19 cellular contexts compared by ENCODE assay signal in the genomic region with DNA sequence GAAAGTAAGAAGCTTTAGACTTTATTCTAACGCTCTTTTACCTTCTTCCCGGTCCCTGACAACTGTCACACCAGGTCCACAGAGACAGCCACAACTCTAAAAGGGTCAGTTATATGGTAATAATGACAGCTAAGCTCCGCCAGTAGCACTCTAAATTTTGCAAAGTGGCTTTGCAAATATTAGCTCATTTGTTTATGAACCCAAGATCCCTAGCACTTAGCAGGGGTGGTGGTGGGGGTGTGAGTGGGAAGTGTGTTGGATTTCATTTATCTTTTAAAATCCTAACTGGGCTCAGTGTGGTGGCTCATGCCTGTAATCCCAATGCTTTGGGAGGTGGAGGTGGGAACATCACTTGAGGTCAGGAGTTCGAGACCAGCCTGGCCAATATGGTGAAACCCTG.
"Had no signal": no experiment of that assay in that cellular context is flagged by ENCODE, and none has a peak within 500 bp of the region (broad histone marks: within the 10 kb centered on the region; RNA-seq: fewer than 3 reads in every experiment).

No MANE protein-coding gene starts in this region.

- H3K4me3 ChIP-seq: ascending aorta, colonic mucosa, lung, thoracic aorta, upper lobe of right lung had no signal

- H3K4me1 Mint-ChIP-seq: activated CD4-positive, alpha-beta T cell treated with anti-CD3 and anti-CD28 coated beads for 36 hours; central memory CD8-positive, alpha-beta T cell; natural killer cell had no signal

- H3K36me3 ChIP-seq: ascending aorta, colonic mucosa, thoracic aorta, upper lobe of right lung had no signal

- H3K9me3 Mint-ChIP-seq: activated naive CD4-positive, alpha-beta T cell treated with anti-CD3 and anti-CD28 coated beads, Interleukin-2, amount 50 U/mL, for 24 hours; central memory CD8-positive, alpha-beta T cell; natural killer cell; stimulated activated naive B cell treated with anti-CD40 and anti-IgM and Interleukin-4, amounts not matched to agents 10 μg/mL and 1 μg/mL and 100 μg/mL, for 72 hours; WTC11 had no signal

- H3K4me1 ChIP-seq: ascending aorta, colonic mucosa, upper lobe of right lung had no signal

- H3K36me3 Mint-ChIP-seq: activated naive CD4-positive, alpha-beta T cell treated with anti-CD3 and anti-CD28 coated beads, Interleukin-2, amount 50 U/mL, for 24 hours; natural killer cell; stimulated activated naive B cell treated with anti-CD40 and anti-IgM and Interleukin-4, amounts not matched to agents 10 μg/mL and 1 μg/mL and 100 μg/mL, for 72 hours; WTC11 had no signal

- H3K9me3 ChIP-seq: ascending aorta, colonic mucosa, thoracic aorta, upper lobe of right lung had no signal

- H3K27me3 Mint-ChIP-seq: activated naive CD4-positive, alpha-beta T cell treated with anti-CD3 and anti-CD28 coated beads, Interleukin-2, amount 50 U/mL, for 24 hours had no signal

- FAIRE-seq: frontal cortex, kidney, TTC549 had no signal

- H3K27me3 ChIP-seq: ascending aorta, colonic mucosa, upper lobe of right lung had no signal

- H3K27ac Mint-ChIP-seq: activated CD4-positive, alpha-beta T cell treated with anti-CD3 and anti-CD28 coated beads for 36 hours; activated naive CD4-positive, alpha-beta T cell treated with anti-CD3 and anti-CD28 coated beads, Interleukin-2, amount 50 U/mL, for 24 hours; natural killer cell; stimulated activated naive B cell treated with anti-CD40 and anti-IgM and Interleukin-4, amounts not matched to agents 10 μg/mL and 1 μg/mL and 100 μg/mL, for 72 hours; WTC11 had no signal

- H3K4me3 Mint-ChIP-seq: activated CD4-positive, alpha-beta T cell treated with anti-CD3 and anti-CD28 coated beads for 36 hours; activated naive CD4-positive, alpha-beta T cell treated with anti-CD3 and anti-CD28 coated beads, Interleukin-2, amount 50 U/mL, for 24 hours; central memory CD8-positive, alpha-beta T cell; natural killer cell; stimulated activated naive B cell treated with anti-CD40 and anti-IgM and Interleukin-4, amounts not matched to agents 10 μg/mL and 1 μg/mL and 100 μg/mL, for 72 hours; WTC11 had no signal

- H3K27ac ChIP-seq: ascending aorta, colonic mucosa, thoracic aorta, upper lobe of right lung had no signal

- DNase-seq: activated CD4-positive, alpha-beta T cell treated with anti-CD3 and anti-CD28 coated beads for 36 hours; activated CD4-positive, alpha-beta T cell treated with anti-CD3 and anti-CD28 coated beads, Interleukin-2, amount 50 U/mL, for 48 hours; activated gamma-delta T cell; colonic mucosa; head of caudate nucleus; kidney; natural killer cell; posterior cingulate gyrus; retina; stimulated activated naive B cell treated with anti-CD40 and anti-IgM and Interleukin-4, amounts not matched to agents 10 μg/mL and 1 μg/mL and 100 μg/mL, for 72 hours; upper lobe of right lung had no signal
